17 cellular contexts compared by ENCODE assay signal in the genomic region with DNA sequence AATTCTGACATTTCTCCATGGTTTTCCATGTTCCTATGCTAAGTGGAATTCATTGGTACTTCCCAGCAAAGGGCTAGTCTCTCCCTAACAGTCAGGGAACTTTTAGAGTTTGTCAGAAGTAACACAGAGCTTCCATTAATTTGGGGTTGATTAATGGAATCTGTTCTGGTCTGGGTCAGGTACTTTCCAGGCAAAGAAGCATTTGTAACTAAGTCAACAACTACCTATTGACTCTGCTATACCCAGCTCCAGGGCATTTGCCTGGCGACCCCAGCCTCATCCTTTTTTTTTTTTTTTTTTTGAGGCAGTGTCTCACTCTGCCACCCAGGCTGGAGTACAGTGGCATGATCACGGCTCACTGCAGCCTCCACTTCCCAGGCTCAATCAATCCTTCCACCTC. TPM values are rescaled to one million over a fixed set of nuclear protein-coding genes. Genes with fewer than 3 reads are reported as not detected.
DNase-seq lines count a peak whose midpoint lies in the region; ATAC-seq and TF ChIP-seq lines count a peak whose summit lies in the region.
"Had no signal": no experiment of that assay in that cellular context is flagged by ENCODE, and none has a peak within 500 bp of the region (broad histone marks: within the 10 kb centered on the region; RNA-seq: fewer than 3 reads in every experiment).

No MANE protein-coding gene starts in this region.

- peak overlapping the region; percentile 69 for H2AFZ ChIP-seq in neural progenitor cell (replicated peaks)

- no peaks in the 10 kb centered on the region for H3K36me3 ChIP-seq in right atrium auricular region
- H3K36me3 ChIP-seq in heart right ventricle, result no peaks in the 10 kb centered on the region
- no peaks in the 10 kb centered on the region for H3K36me3 ChIP-seq in neural progenitor cell
- H3K36me3 ChIP-seq in transverse colon, result no peaks in the 10 kb centered on the region
- H3K36me3 ChIP-seq: MG63, uterus had no signal

- peaks cover 11% of the 10 kb centered on the region for H3F3A ChIP-seq in neural progenitor cell (ENCODE audit: low read depth)

- H3K4me3 ChIP-seq in right atrium auricular region (no peak overlapping the region), heart right ventricle (no peak overlapping the region), dorsolateral prefrontal cortex (no peak overlapping the region), neural progenitor cell (no peak overlapping the region), transverse colon (no peak overlapping the region)
- H3K4me3 ChIP-seq: MG63, mucosa of descending colon, uterus had no signal

- no peaks in the 10 kb centered on the region for H3K79me2 ChIP-seq in neural progenitor cell (ENCODE audit: low read depth)

- H3K9me3 Mint-ChIP-seq in neural progenitor cell, result peaks cover 2% of the 10 kb centered on the region

- ATAC-seq in heart right ventricle (no peak), GM19467 (IDR thresholded peaks at IDR 0.05; ENCODE audit: unreplicated experiment) (no peak)
- ATAC-seq: activated CD8-positive, alpha-beta memory T cell treated with anti-CD3 and anti-CD28 coated beads, Interleukin-2, amount 10 ng/mL, durations not matched to agents 7 days and 5 days had no signal

- no peak overlapping the region for H3K27ac Mint-ChIP-seq in neural progenitor cell
- H3K27ac Mint-ChIP-seq: activated CD8-positive, alpha-beta memory T cell treated with anti-CD3 and anti-CD28 coated beads, Interleukin-2, amount 10 ng/mL, durations not matched to agents 7 days and 5 days had no signal

- no peaks in the 10 kb centered on the region for H3K27me3 ChIP-seq in right atrium auricular region
- no peaks in the 10 kb centered on the region for H3K27me3 ChIP-seq in heart right ventricle
- H3K27me3 ChIP-seq in dorsolateral prefrontal cortex, result no peaks in the 10 kb centered on the region
- H3K27me3 ChIP-seq in neural progenitor cell, result no peaks in the 10 kb centered on the region
- no peaks in the 10 kb centered on the region for H3K27me3 ChIP-seq in transverse colon
- H3K27me3 ChIP-seq: foreskin keratinocyte, MG63, uterus had no signal

- H3K4me1 ChIP-seq in right atrium auricular region, result peaks cover 0 to 23% of the 10 kb centered on the region in 2 donors
- H3K4me1 ChIP-seq in heart right ventricle, result peaks cover 0 to 21% (median 11%) of the 10 kb centered on the region in 9 donors
- peaks cover 29% of the 10 kb centered on the region for H3K4me1 ChIP-seq in neural progenitor cell
- H3K4me1 ChIP-seq in transverse colon, result peaks cover 0 to 39% (median 31%) of the 10 kb centered on the region in 4 donors
- H3K4me1 ChIP-seq: foreskin keratinocyte, uterus had no signal

- H3K9me3 ChIP-seq in right atrium auricular region (no peaks in the 10 kb centered on the region), heart right ventricle (no peaks in the 10 kb centered on the region), neural progenitor cell (ENCODE audit: low read depth) (no peaks in the 10 kb centered on the region), transverse colon (no peaks in the 10 kb centered on the region)
- H3K9me3 ChIP-seq: MG63, mucosa of descending colon, uterus had no signal

- H3K9ac ChIP-seq in neural progenitor cell, result no peak overlapping the region

- no peaks in the 10 kb centered on the region for H4K20me1 ChIP-seq in neural progenitor cell (ENCODE audit: low read depth)

- H3K4me1 Mint-ChIP-seq in neural progenitor cell, result peaks cover 46% of the 10 kb centered on the region
- H3K4me1 Mint-ChIP-seq: activated CD8-positive, alpha-beta memory T cell treated with anti-CD3 and anti-CD28 coated beads, Interleukin-2, amount 10 ng/mL, durations not matched to agents 7 days and 5 days had no signal

- H3K27ac ChIP-seq in right atrium auricular region, result peak overlapping the region; percentile 35 to 40
- peak overlapping the region in 4 of 10 donors; percentile 31 to 62 (median 49) for H3K27ac ChIP-seq in heart right ventricle
- peak overlapping the region in 55 of 59 donors; percentile 3 to 94 (median 78) for H3K27ac ChIP-seq in dorsolateral prefrontal cortex
- no peak overlapping the region for H3K27ac ChIP-seq in neural progenitor cell
- H3K27ac ChIP-seq in transverse colon, result peak overlapping the region; percentile 47 to 79 (median 58)
- H3K27ac ChIP-seq: foreskin keratinocyte, uterus had no signal

- peaks cover 2% of the 10 kb centered on the region for H3K27me3 Mint-ChIP-seq in neural progenitor cell (ENCODE audit: insufficient read depth, low read depth)
- H3K27me3 Mint-ChIP-seq: activated CD8-positive, alpha-beta memory T cell treated with anti-CD3 and anti-CD28 coated beads, Interleukin-2, amount 10 ng/mL, durations not matched to agents 7 days and 5 days had no signal

- no peak for TF ChIP-seq POLR2A in transverse colon (IDR thresholded peaks at IDR 0.05)

- no peaks in the 10 kb centered on the region for H3K36me3 Mint-ChIP-seq in neural progenitor cell
- H3K36me3 Mint-ChIP-seq: activated CD8-positive, alpha-beta memory T cell treated with anti-CD3 and anti-CD28 coated beads, Interleukin-2, amount 10 ng/mL, durations not matched to agents 7 days and 5 days had no signal

- no peak for TF ChIP-seq EP300 in transverse colon (IDR thresholded peaks at IDR 0.05; ENCODE audit: low read depth)

- in situ Hi-C loops in transverse colon (cut with MboI; ENCODE audit: low pct_ligation_motif_present in 1 of 4, low pct_unique_long_range_greater_than_20kb in 1 of 4, low sequenced_read_pairs in 3 of 4), result no loop called here

- intact Hi-C loops in heart right ventricle (cut with DNase I) (no loop called here), dorsolateral prefrontal cortex (cut with DNase I) (loop anchor here in 1 of 2 donors (5.0 kb wide), 1 partner anchor 39 kb away; the partner anchor contains the start of gene ELAPOR1), transverse colon (cut with DNase I; ENCODE audit: low total_unique reads) (no loop called here)

- TF ChIP-seq CTCF in right atrium auricular region (IDR thresholded peaks at IDR 0.05) (no peak), heart right ventricle (IDR thresholded peaks at IDR 0.05) (no peak), dorsolateral prefrontal cortex (IDR thresholded peaks at IDR 0.05 in 54 of 56, conservative IDR thresholded peaks at IDR 0.05 in 2 of 56; ENCODE audit: low read depth in 1 of 56, partially characterized antibody in 56 of 56) (no peak), neural progenitor cell (IDR thresholded peaks at IDR 0.05) (no peak), transverse colon (IDR thresholded peaks at IDR 0.05) (no peak)

- DNase-seq in right atrium auricular region (ENCODE audit: low spot score), result no peak
- DNase-seq in heart right ventricle, result no peak
- DNase-seq in dorsolateral prefrontal cortex, result no peak
- DNase-seq in neural progenitor cell (ENCODE audit: low spot score), result no peak
- DNase-seq in transverse colon, result no peak
- DNase-seq in NCI-H1417 (lab: John Stamatoyannopoulos, UW), result no peak
- DNase-seq in stimulated activated CD4-positive, alpha-beta T cell treated with anti-CD3 and anti-CD28 coated beads, Interleukin-4, amount 100 ng/mL, for 24 hours, result no peak
- DNase-seq: activated CD4-positive, alpha-beta T cell treated with anti-CD3 and anti-CD28 coated beads for 1 hour; activated CD8-positive, alpha-beta memory T cell treated with anti-CD3 and anti-CD28 coated beads, Interleukin-2, amount 10 ng/mL, durations not matched to agents 7 days and 5 days; activated gamma-delta T cell; NCI-H1694; stimulated activated naive CD4-positive, alpha-beta T cell treated with Interleukin-2 at 50 U/mL for 16 hours; uterus had no signal

- H3K4me2 ChIP-seq in neural progenitor cell, result peak overlapping the region; percentile 49

- H3K4me3 Mint-ChIP-seq in neural progenitor cell, result no peak overlapping the region
- H3K4me3 Mint-ChIP-seq: activated CD8-positive, alpha-beta memory T cell treated with anti-CD3 and anti-CD28 coated beads, Interleukin-2, amount 10 ng/mL, durations not matched to agents 7 days and 5 days had no signal

- WGBS in heart right ventricle, 2 donors, result 95 to 97% methylated on average over 2 of the region's 2 CpGs
- 67 to 68% methylated on average over 2 of the region's 2 CpGs for WGBS in transverse colon (ENCODE audit: low coverage in 1 of 2), 2 donors

RNA-seq across cellular contexts. Expression of gene ELAPOR1, which starts 37.7 kb away (rescaled TPM):
- total RNA-seq in right atrium auricular region (under 1 TPM; 0.11 to 0.12 TPM), heart right ventricle (under 1 TPM in 8 of 10 donors, not detected in 2; 0.18 to 0.54 (median 0.35) TPM), dorsolateral prefrontal cortex (10 to 100 TPM; 19.9 to 67.6 (median 43.1) TPM), neural progenitor cell (ENCODE audit: low replicate concordance) (1.5 and 2.0 TPM in 2 replicates), transverse colon (10 to 100 TPM; 19.5 to 72.2 (median 38.4) TPM)
- under 1 TPM; 0.06 to 0.07 TPM for polyA plus RNA-seq in heart right ventricle
